In genomic region chr7:102019461-102019860, GRCh38 we compare ENCODE assay signal across 27 cellular contexts.
"Had no signal": no experiment of that assay in that cellular context is flagged by ENCODE, and none has a peak within 500 bp of the region (broad histone marks: within the 10 kb centered on the region; RNA-seq: fewer than 3 reads in every experiment).

No MANE protein-coding gene starts in this region.

- ATAC-seq: natural killer cell; right cardiac atrium; sciatic nerve; stimulated activated effector memory CD8-positive, alpha-beta T cell treated with anti-CD3 and anti-CD28 coated beads, Interleukin-12 subunit alpha, Interleukin-12 subunit beta, amount 100 ng/mL, for 72 hours had no signal

- H3K9ac ChIP-seq: neural progenitor cell had no signal

- H3K27me3 Mint-ChIP-seq: naive B cell; stimulated activated naive CD8-positive, alpha-beta T cell treated with anti-CD3 and anti-CD28 coated beads, Interleukin-15, Interleukin-2, amounts not matched to agents 100 ng/mL and 50 ng/mL, for 24 hours; type B pancreatic cell had no signal

- H3K36me3 ChIP-seq: neural progenitor cell, ovary, prostate gland, thoracic aorta, uterus had no signal

- H3K27me3 ChIP-seq: neural progenitor cell, neutrophil, ovary, suprapubic skin, tibial artery, uterus had no signal

- H3K27ac Mint-ChIP-seq: mesothelial cell of epicardium; natural killer cell; nephron progenitor cell; neural progenitor cell; stimulated activated effector memory CD8-positive, alpha-beta T cell treated with anti-CD3 and anti-CD28 coated beads, Interleukin-12 subunit alpha, Interleukin-12 subunit beta, amount 100 ng/mL, for 72 hours; stimulated activated naive CD8-positive, alpha-beta T cell treated with anti-CD3 and anti-CD28 coated beads, Interleukin-15, Interleukin-2, amounts not matched to agents 100 ng/mL and 50 ng/mL, for 24 hours; type B pancreatic cell had no signal

- FAIRE-seq: keratinocyte had no signal

- H3K4me1 ChIP-seq: prostate gland, suprapubic skin, tibial artery, uterus had no signal

- H3K4me3 Mint-ChIP-seq: mesothelial cell of epicardium; naive B cell; natural killer cell; nephron progenitor cell; neural progenitor cell; stimulated activated effector memory CD8-positive, alpha-beta T cell treated with anti-CD3 and anti-CD28 coated beads, Interleukin-12 subunit alpha, Interleukin-12 subunit beta, amount 100 ng/mL, for 72 hours; stimulated activated naive CD8-positive, alpha-beta T cell treated with anti-CD3 and anti-CD28 coated beads, Interleukin-15, Interleukin-2, amounts not matched to agents 100 ng/mL and 50 ng/mL, for 24 hours; type B pancreatic cell had no signal

- H3K27ac ChIP-seq: left ventricle myocardium inferior, neural progenitor cell, neutrophil, ovary, prostate gland, skin epidermis, suprapubic skin, thoracic aorta, tibial artery, uterus had no signal

- H3K36me3 Mint-ChIP-seq: natural killer cell; stimulated activated effector memory CD8-positive, alpha-beta T cell treated with anti-CD3 and anti-CD28 coated beads, Interleukin-12 subunit alpha, Interleukin-12 subunit beta, amount 100 ng/mL, for 72 hours had no signal

- DNase-seq: hippocampal formation; left ventricle myocardium inferior; mesendoderm; naive B cell; natural killer cell; nephron progenitor cell; occipital lobe; ovary; retina; right cardiac atrium; stimulated activated CD4-positive, alpha-beta T cell treated with anti-CD3 and anti-CD28 coated beads, Interleukin-4, amount 100 ng/mL, for 24 hours; stimulated activated naive CD4-positive, alpha-beta T cell; tibial artery; uterus had no signal

- H3K9me3 Mint-ChIP-seq: mesothelial cell of epicardium; naive B cell; natural killer cell; nephron progenitor cell; neural progenitor cell; stimulated activated effector memory CD8-positive, alpha-beta T cell treated with anti-CD3 and anti-CD28 coated beads, Interleukin-12 subunit alpha, Interleukin-12 subunit beta, amount 100 ng/mL, for 72 hours; stimulated activated naive CD8-positive, alpha-beta T cell treated with anti-CD3 and anti-CD28 coated beads, Interleukin-15, Interleukin-2, amounts not matched to agents 100 ng/mL and 50 ng/mL, for 24 hours; type B pancreatic cell had no signal

- H3K4me3 ChIP-seq: left ventricle myocardium inferior, lung, neural progenitor cell, ovary, prostate gland, skin epidermis, suprapubic skin, thoracic aorta, tibial artery, uterus had no signal

- H3K9me3 ChIP-seq: left ventricle myocardium inferior, neutrophil, ovary, prostate gland, suprapubic skin, thoracic aorta, tibial artery, uterus had no signal
